ENCODE assay signal across 14 cellular contexts in genomic region chr20:64279826-64280459, GRCh38.
"Had no signal": no experiment of that assay in that cellular context is flagged by ENCODE, and none has a peak within 500 bp of the region (broad histone marks: within the 10 kb centered on the region; RNA-seq: fewer than 3 reads in every experiment).

No MANE protein-coding gene starts in this region.

- H3K27ac ChIP-seq: foreskin keratinocyte, hepatocyte, tibial nerve had no signal

- DNase-seq: activated CD4-positive, alpha-beta T cell treated with anti-CD3 and anti-CD28 coated beads, Interleukin-2, amount 50 U/mL, for 4 hours; activated gamma-delta T cell; activated T-cell treated with anti-CD3 and anti-CD28 coated beads, Interleukin-2, amount 50 U/mL, for 24 hours; foreskin keratinocyte; islet precursor cell; nephron progenitor cell; nucleus accumbens; stimulated activated CD4-positive, alpha-beta T cell treated with anti-CD3 and anti-CD28 coated beads, Interleukin-12 subunit alpha, Interleukin-12 subunit beta, amount 100 ng/mL, for 4 hours; stimulated activated CD4-positive, alpha-beta T cell treated with anti-CD3 and anti-CD28 coated beads, Interleukin-1b, Interleukin-23, amount 100 ng/mL, for 48 hours; stimulated activated CD8-positive, alpha-beta memory T cell treated with anti-CD3 and anti-CD28 coated beads, Interleukin-4, amount 100 ng/mL, for 48 hours; stimulated activated naive CD4-positive, alpha-beta T cell treated with Interleukin-2 at 50 U/mL for 16 hours had no signal

- H3K27me3 ChIP-seq: hepatocyte, tibial nerve had no signal

- H3K4me1 ChIP-seq: foreskin keratinocyte, tibial nerve had no signal

- H3K9me3 ChIP-seq: tibial nerve had no signal

- ATAC-seq: foreskin keratinocyte had no signal

- H3K4me3 ChIP-seq: hepatocyte, lung, tibial nerve had no signal
